ENCODE assay signal across 8 cellular contexts in the genomic region with DNA sequence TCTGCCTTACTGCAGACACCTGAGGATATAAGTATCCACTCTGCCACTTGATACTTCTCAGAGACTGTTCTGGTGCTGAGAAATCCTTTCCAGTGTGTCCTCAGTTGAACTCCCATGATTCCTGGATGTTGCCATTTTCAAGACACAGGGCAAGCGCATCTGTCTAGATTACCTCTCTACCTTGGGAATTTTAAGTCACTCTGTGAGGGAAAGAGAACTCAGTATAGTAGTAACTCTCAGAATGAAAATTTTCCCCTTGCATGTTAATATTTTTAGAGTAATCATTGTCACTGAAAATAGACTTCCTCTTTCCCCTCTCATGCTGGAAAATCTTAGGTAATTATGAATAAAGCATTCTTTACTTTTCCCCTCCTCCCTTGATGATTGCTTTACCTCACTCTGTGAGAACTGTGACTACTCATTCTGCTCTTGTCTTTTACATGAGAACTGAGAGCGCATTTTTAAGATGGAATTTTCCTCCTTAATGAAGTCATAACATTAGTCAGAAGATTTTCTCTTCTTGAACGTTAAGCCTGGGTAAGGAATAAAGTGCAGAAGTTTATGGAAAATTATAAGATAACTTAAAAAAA. TPM values are rescaled to one million over a fixed set of nuclear protein-coding genes. Genes with fewer than 3 reads are reported as not detected.
DNase-seq lines count a peak whose midpoint lies in the region; ATAC-seq and TF ChIP-seq lines count a peak whose summit lies in the region.

No MANE protein-coding gene starts in this region.

- H3K4me1 ChIP-seq in spleen: peaks cover 10 to 82% (median 35%) of the 10 kb centered on the region in 6 donors

- intact Hi-C loops in spleen (cut with DNase I; ENCODE audit: low total_unique reads): no loop called here

- peak overlapping the region in 6 of 8 donors; percentile 23 to 69 (median 46) for H3K27ac ChIP-seq in spleen

- 43 to 57% (median 46%) methylated on average over 3 of the region's 3 CpGs for WGBS in spleen, 5 donors

- peaks cover 36 to 69% (median 56%) of the 10 kb centered on the region in 3 donors for H3K4me1 Mint-ChIP-seq in IgD-negative memory B cell

- no peaks in the 10 kb centered on the region for H3K9me3 ChIP-seq in spleen

- no peaks in the 10 kb centered on the region for H3K27me3 ChIP-seq in GM06990 (replicated peaks; ENCODE audit: control insufficient read depth, insufficient read depth, low read length)
- no peaks in the 10 kb centered on the region for H3K27me3 ChIP-seq in spleen (replicated peaks in 1 of 7)

- peak overlapping the region in 1 of 4 donors; percentile 82 for H3K4me3 Mint-ChIP-seq in IgD-negative memory B cell

- H3K27ac Mint-ChIP-seq in IgD-negative memory B cell: peak overlapping the region in 2 of 3 donors; percentile 6 to 43

- TF ChIP-seq CTCF in GM06990 (IDR thresholded peaks at IDR 0.05; ENCODE audit: insufficient read depth, low read length, poor library complexity, severe bottlenecking) (no peak), spleen (IDR thresholded peaks at IDR 0.05 in 8 of 11, conservative IDR thresholded peaks at IDR 0.05 in 3 of 11) (no peak)

- peak; percentile 53 for ATAC-seq in GM21447 (IDR thresholded peaks at IDR 0.05; ENCODE audit: unreplicated experiment)

- no peaks in the 10 kb centered on the region for H3K27me3 Mint-ChIP-seq in IgD-negative memory B cell

- no peak for TF ChIP-seq POLR2A in spleen (IDR thresholded peaks at IDR 0.05)

- H3K36me3 Mint-ChIP-seq in IgD-negative memory B cell: peaks cover 7% of the 10 kb centered on the region

- H3K9me3 Mint-ChIP-seq in IgD-negative memory B cell: no peaks in the 10 kb centered on the region

- H3K4me3 ChIP-seq in GM06990 (replicated peaks; ENCODE audit: low read depth, low read length) (no peak overlapping the region), spleen (no peak overlapping the region)

- DNase-seq in GM06990 (ENCODE audit: extremely low read depth, insufficient read length) (peak; percentile 59), cerebellar cortex (ENCODE audit: low spot score) (peak; percentile 5), spleen (no peak), NCI-H1092 treated with DMSO at 0.1 percent for 48 hours (lab: John Stamatoyannopoulos, UW) (no peak), activated gamma-delta T cell treated with Interleukin-2 at 50 U/mL for 16 hours (no peak), ecto neural progenitor cell (ENCODE audit: low spot score) (no peak)

- H3K36me3 ChIP-seq in GM06990 (ENCODE audit: control insufficient read depth, insufficient read depth, low read length) (peaks cover 2% of the 10 kb centered on the region), spleen (peaks cover 0 to 18% (median 0%) of the 10 kb centered on the region in 6 donors)

RNA-seq across cellular contexts. Expression of a gene that starts 45.0 kb away (rescaled TPM):
- polyA plus RNA-seq in IgD-negative memory B cell (32.8 TPM), spleen (1 to 10 TPM; 2.5 to 4.0 (median 4.0) TPM)
- 10 to 100 TPM; 40.4 to 70.4 (median 52.9) TPM for total RNA-seq in spleen

Comparison
In these comparisons a context has a peak if more than half of its experiments do, and no peak if none do; other contexts are left out.
1. DNase-seq: peak in GM06990 (single experiment) and cerebellar cortex (single experiment); none in spleen (single experiment), NCI-H1092 treated with DMSO at 0.1 percent for 48 hours (single experiment), activated gamma-delta T cell treated with Interleukin-2 at 50 U/mL for 16 hours (single experiment) and ecto neural progenitor cell (single experiment).